Comparison of ENCODE assay signal across 8 cellular contexts in the genomic region with DNA sequence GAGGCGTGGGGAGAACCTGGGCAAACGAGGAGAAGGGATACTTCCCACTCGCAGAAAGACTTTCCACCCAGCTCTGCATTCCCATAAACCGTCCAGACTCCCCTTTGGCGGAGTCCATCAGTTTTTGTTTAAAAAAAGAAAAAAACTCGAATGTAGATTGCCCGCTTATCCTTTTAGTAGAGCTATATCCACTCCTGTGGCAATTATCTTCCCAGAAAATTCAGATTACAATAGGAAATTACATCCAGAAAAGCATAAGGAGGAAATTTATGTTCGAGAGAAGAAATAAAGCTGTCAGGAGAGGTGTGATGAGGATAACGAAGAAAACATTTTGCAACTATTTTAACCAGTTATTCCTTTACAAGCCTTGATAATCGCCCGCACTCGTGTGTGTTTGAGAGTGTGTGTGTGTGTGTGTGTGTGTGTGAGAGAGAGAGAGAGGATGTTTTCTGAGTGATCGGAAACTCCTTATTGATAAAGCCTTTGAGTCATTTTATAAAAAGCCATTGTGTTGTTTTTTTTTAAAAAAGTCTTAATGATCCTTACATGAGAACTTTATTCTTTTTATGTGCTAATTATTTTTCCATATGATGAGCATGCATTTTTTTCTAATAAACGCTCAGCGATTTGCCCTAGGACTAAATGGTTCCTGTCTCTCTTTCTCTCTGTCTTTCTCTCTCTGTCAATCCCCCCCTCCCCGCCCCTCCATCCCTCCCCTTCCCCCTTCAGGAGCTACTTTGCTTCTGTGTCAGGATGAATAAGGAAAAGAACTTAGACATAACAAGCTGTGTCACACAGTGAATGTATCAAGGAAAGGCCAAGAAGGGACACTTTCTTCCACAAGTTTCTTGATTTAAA. TPM values are rescaled to one million over a fixed set of nuclear protein-coding genes. Genes with fewer than 3 reads are reported as not detected.
A peak's percentile ranks its signal among the peaks of the same experiment; 100 is the strongest.
DNase-seq lines count a peak whose midpoint lies in the region; FAIRE-seq and TF ChIP-seq lines count a peak whose summit lies in the region.

No MANE protein-coding gene starts in this region.

- H3K36me3 ChIP-seq in bronchial epithelial cell (ENCODE audit: control insufficient read depth, insufficient read depth, low read length) = no peaks in the 10 kb centered on the region

- DNase-seq in NCI-H1417 (lab: John Stamatoyannopoulos, UW) (peak; percentile 34 to 79 (median 58)), NCI-H1417 treated with DMSO at 0.1 percent for 48 hours (lab: John Stamatoyannopoulos, UW) (no peak), RPMI8226 (peak; percentile 54), bronchial epithelial cell (ENCODE audit: low read depth) (peak; percentile 23), lung microvascular endothelial cell (ENCODE audit: low read depth in 2 of 2) (peak; percentile 43 to 47), superior temporal gyrus (ENCODE audit: extremely low spot score) (peak; percentile 71), GM10266 (ENCODE audit: extremely low spot score) (no peak), activated gamma-delta T cell (lab: John Stamatoyannopoulos, UW) (no peak)

- peak overlapping the region; percentile 93 for H3K4me3 ChIP-seq in bronchial epithelial cell (ENCODE audit: low read depth, low read length)

- TF ChIP-seq CTCF in bronchial epithelial cell (IDR thresholded peaks at IDR 0.05; ENCODE audit: insufficient read depth, low read length, severe bottlenecking) (no peak), GM10266 (IDR thresholded peaks at IDR 0.05; ENCODE audit: control insufficient read depth, insufficient read depth, low read depth, missing control alignments) (no peak)

- no peak for FAIRE-seq in bronchial epithelial cell (lab: Jason Lieb, UNC)

- H3K27me3 ChIP-seq in bronchial epithelial cell (ENCODE audit: control insufficient read depth, insufficient read depth, low read length) = no peaks in the 10 kb centered on the region

RNA-seq across cellular contexts. Expression of a gene that starts 1.1 kb away (rescaled TPM):
- total RNA-seq in bronchial epithelial cell (19.2 and 26.5 TPM in 2 replicates), lung microvascular endothelial cell (15.7 and 18.3 TPM in 2 replicates)

Comparison
In these comparisons a context has a peak if more than half of its experiments do, and no peak if none do; other contexts are left out.
1. DNase-seq: peak in NCI-H1417 (3 of 3), RPMI8226 (single experiment), bronchial epithelial cell (single experiment), lung microvascular endothelial cell (2 of 2) and superior temporal gyrus (single experiment); none in NCI-H1417 treated with DMSO at 0.1 percent for 48 hours (single experiment), GM10266 (single experiment) and activated gamma-delta T cell (single experiment).